8 cellular contexts compared by ENCODE assay signal in the genomic region with DNA sequence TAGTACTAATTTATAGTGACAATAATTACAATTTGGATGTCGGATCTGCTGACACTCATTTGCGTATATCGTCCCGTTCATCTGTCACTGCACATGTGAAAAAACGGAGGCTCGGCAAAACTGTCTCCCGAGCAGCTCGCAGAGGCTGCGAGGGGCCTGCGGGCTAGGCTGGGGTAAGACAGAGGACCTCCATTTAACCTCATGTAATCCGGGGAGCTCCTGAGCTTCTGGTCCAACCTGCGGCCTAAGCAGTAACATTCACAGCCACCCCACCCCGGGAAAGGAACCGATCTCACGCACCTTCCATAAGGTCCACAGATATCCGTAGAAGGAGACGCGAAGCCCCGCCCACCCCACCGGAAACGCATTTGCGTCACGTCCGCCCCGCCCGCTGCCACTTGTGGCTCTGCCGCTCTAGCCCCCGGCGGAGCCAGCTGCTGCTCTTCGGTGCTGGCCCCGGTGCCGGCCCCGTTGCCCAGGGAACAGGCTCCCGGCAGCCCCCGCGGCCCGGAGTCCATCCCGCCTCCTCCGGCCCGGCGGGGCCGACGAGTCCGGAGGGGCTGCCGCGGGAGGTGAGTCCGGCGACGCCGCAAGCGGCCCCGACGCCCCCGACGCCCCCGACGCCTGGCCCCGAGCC. TPM values are rescaled to one million over a fixed set of nuclear protein-coding genes. Genes with fewer than 3 reads are reported as not detected.
DNase-seq lines count a peak whose midpoint lies in the region; ATAC-seq and TF ChIP-seq lines count a peak whose summit lies in the region.

A gene (minus strand): TSS at position 346 of the 637 bp plus-strand sequence. CDS start 39 bp downstream, at position 307.
A gene with protein sequence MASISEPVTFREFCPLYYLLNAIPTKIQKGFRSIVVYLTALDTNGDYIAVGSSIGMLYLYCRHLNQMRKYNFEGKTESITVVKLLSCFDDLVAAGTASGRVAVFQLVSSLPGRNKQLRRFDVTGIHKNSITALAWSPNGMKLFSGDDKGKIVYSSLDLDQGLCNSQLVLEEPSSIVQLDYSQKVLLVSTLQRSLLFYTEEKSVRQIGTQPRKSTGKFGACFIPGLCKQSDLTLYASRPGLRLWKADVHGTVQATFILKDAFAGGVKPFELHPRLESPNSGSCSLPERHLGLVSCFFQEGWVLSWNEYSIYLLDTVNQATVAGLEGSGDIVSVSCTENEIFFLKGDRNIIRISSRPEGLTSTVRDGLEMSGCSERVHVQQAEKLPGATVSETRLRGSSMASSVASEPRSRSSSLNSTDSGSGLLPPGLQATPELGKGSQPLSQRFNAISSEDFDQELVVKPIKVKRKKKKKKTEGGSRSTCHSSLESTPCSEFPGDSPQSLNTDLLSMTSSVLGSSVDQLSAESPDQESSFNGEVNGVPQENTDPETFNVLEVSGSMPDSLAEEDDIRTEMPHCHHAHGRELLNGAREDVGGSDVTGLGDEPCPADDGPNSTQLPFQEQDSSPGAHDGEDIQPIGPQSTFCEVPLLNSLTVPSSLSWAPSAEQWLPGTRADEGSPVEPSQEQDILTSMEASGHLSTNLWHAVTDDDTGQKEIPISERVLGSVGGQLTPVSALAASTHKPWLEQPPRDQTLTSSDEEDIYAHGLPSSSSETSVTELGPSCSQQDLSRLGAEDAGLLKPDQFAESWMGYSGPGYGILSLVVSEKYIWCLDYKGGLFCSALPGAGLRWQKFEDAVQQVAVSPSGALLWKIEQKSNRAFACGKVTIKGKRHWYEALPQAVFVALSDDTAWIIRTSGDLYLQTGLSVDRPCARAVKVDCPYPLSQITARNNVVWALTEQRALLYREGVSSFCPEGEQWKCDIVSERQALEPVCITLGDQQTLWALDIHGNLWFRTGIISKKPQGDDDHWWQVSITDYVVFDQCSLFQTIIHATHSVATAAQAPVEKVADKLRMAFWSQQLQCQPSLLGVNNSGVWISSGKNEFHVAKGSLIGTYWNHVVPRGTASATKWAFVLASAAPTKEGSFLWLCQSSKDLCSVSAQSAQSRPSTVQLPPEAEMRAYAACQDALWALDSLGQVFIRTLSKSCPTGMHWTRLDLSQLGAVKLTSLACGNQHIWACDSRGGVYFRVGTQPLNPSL (N-terminal part only) (plus strand): TSS at position 397 of the 637 bp plus-strand sequence. CDS start 13,781 bp downstream, outside the sequence.

- H3K4me3 Mint-ChIP-seq in activated naive CD8-positive, alpha-beta T cell treated with anti-CD3 and anti-CD28 coated beads, Interleukin-2, amount 50 U/mL, for 24 hours = no peak within 1 kb of the TSS

- H3K27me3 Mint-ChIP-seq in activated naive CD8-positive, alpha-beta T cell treated with anti-CD3 and anti-CD28 coated beads, Interleukin-2, amount 50 U/mL, for 24 hours = no peaks in the 10 kb centered on the region

- peaks cover 11% of the 10 kb centered on the region for H3K36me3 Mint-ChIP-seq in activated naive CD8-positive, alpha-beta T cell treated with anti-CD3 and anti-CD28 coated beads, Interleukin-2, amount 50 U/mL, for 24 hours (ENCODE audit: low read depth)

- H3K9me3 Mint-ChIP-seq in activated naive CD8-positive, alpha-beta T cell treated with anti-CD3 and anti-CD28 coated beads, Interleukin-2, amount 50 U/mL, for 24 hours = no peaks in the 10 kb centered on the region

- H3K27ac ChIP-seq in cardiac muscle cell (peak within 1 kb of the TSS; percentile 76), parathyroid adenoma (peak within 1 kb of the TSS; percentile 83), tibial artery (peak within 1 kb of the TSS; percentile 95)

- peaks cover 3% of the 10 kb centered on the region for H3K36me3 ChIP-seq in cardiac muscle cell
- no peaks in the 10 kb centered on the region for H3K36me3 ChIP-seq in parathyroid adenoma (ENCODE audit: control insufficient read depth, insufficient read depth, low read length)
- H3K36me3 ChIP-seq in tibial artery = peaks cover under 1 to 14% (median 13%) of the 10 kb centered on the region in 3 donors

- no peaks in the 10 kb centered on the region for H3K9me3 ChIP-seq in cardiac muscle cell (ENCODE audit: low read depth)
- H3K9me3 ChIP-seq in parathyroid adenoma (ENCODE audit: control insufficient read depth, low read length) = no peaks in the 10 kb centered on the region
- H3K9me3 ChIP-seq in tibial artery = no peaks in the 10 kb centered on the region

- intact Hi-C loops in tibial artery (cut with DNase I; ENCODE audit: low total_unique reads) = loop anchor here (5.0 kb wide), 1 partner anchor 145 kb away; a partner anchor contains a TSS

- ATAC-seq in HG02763 (IDR thresholded peaks at IDR 0.05; ENCODE audit: unreplicated experiment) = peak; percentile 87
- ATAC-seq in activated naive CD8-positive, alpha-beta T cell treated with anti-CD3 and anti-CD28 coated beads, Interleukin-2, amount 50 U/mL, for 24 hours = peak; percentile 76

- peak; percentile 97 for DNase-seq in GM12865 (ENCODE audit: low read depth)
- DNase-seq in NCI-H1417 treated with DMSO at 0.1 percent for 48 hours (lab: John Stamatoyannopoulos, UW) = peak; percentile 81
- peak; percentile 78 to 92 for DNase-seq in SW 1271 (lab: John Stamatoyannopoulos, UW)
- DNase-seq in activated naive CD8-positive, alpha-beta T cell treated with anti-CD3 and anti-CD28 coated beads, Interleukin-2, amount 50 U/mL, for 24 hours = peak; percentile 98
- peak; percentile 97 to 99 for DNase-seq in cardiac muscle cell (ENCODE audit: low read depth in 1 of 2, low spot score in 1 of 2)
- peak; percentile 98 to 99 for DNase-seq in tibial artery

- peaks cover 39% of the 10 kb centered on the region for H3K4me1 Mint-ChIP-seq in activated naive CD8-positive, alpha-beta T cell treated with anti-CD3 and anti-CD28 coated beads, Interleukin-2, amount 50 U/mL, for 24 hours

- TF ChIP-seq CTCF in GM12865 (IDR thresholded peaks at IDR 0.05; ENCODE audit: insufficient read depth, low read depth, low read length, missing control alignments) = no peak
- TF ChIP-seq CTCF in cardiac muscle cell (IDR thresholded peaks at IDR 0.05; ENCODE audit: low read depth, low read length) = no peak
- no peak for TF ChIP-seq CTCF in parathyroid adenoma (IDR thresholded peaks at IDR 0.05)
- TF ChIP-seq CTCF in tibial artery (IDR thresholded peaks at IDR 0.05) = no peak

- H3K79me2 ChIP-seq in parathyroid adenoma = peaks cover 28% of the 10 kb centered on the region

- peak within 1 kb of the TSS; percentile 97 for H3K27ac Mint-ChIP-seq in activated naive CD8-positive, alpha-beta T cell treated with anti-CD3 and anti-CD28 coated beads, Interleukin-2, amount 50 U/mL, for 24 hours

- peak within 1 kb of the TSS; percentile 55 for H3K9ac ChIP-seq in parathyroid adenoma

- H3K4me1 ChIP-seq in cardiac muscle cell (ENCODE audit: low read depth) (peaks cover 5% of the 10 kb centered on the region), parathyroid adenoma (peaks cover 14% of the 10 kb centered on the region), tibial artery (peaks cover 0 to 27% (median 21%) of the 10 kb centered on the region in 4 donors)

- peak within 1 kb of the TSS; percentile 75 for H3K4me2 ChIP-seq in parathyroid adenoma (ENCODE audit: low read length)

- peak within 1 kb of the TSS; percentile 81 for H3K4me3 ChIP-seq in GM12865 (ENCODE audit: low read depth, low read length)
- peak within 1 kb of the TSS; percentile 63 for H3K4me3 ChIP-seq in cardiac muscle cell
- peak within 1 kb of the TSS; percentile 88 for H3K4me3 ChIP-seq in parathyroid adenoma (ENCODE audit: low read depth, low read length)
- peak within 1 kb of the TSS; percentile 91 to 97 for H3K4me3 ChIP-seq in tibial artery

- peak within 1 kb of the TSS; percentile 98 for H2AFZ ChIP-seq in parathyroid adenoma

- H3K27me3 ChIP-seq in cardiac muscle cell = no peaks in the 10 kb centered on the region
- no peaks in the 10 kb centered on the region for H3K27me3 ChIP-seq in parathyroid adenoma (ENCODE audit: control insufficient read depth, insufficient read depth, low read length)
- no peaks in the 10 kb centered on the region for H3K27me3 ChIP-seq in tibial artery

RNA-seq across cellular contexts. Expression of the first gene that starts in this region (rescaled TPM):
- total RNA-seq in cardiac muscle cell = 46.0 and 49.1 TPM in 2 replicates
- 45.4 and 53.9 TPM in 2 replicates for polyA plus RNA-seq in cardiac muscle cell

RNA-seq across cellular contexts. Expression of the second gene that starts in this region (rescaled TPM):
- total RNA-seq in cardiac muscle cell = 37.4 and 53.6 TPM in 2 replicates
- polyA plus RNA-seq in cardiac muscle cell = 9.2 and 15.9 TPM in 2 replicates

Comparison
In these comparisons a context has a peak if more than half of its experiments do, and no peak if none do; other contexts are left out.
1. Peak in every context shown above with its lines: DNase-seq, ATAC-seq, H3K4me3 ChIP-seq and H3K27ac ChIP-seq.